In genomic region chr3:42839616-42840015, GRCh38 we compare ENCODE assay signal across 9 cellular contexts. TPM values are rescaled to one million over a fixed set of nuclear protein-coding genes. Genes with fewer than 3 reads are reported as not detected.
DNase-seq lines count a peak whose midpoint lies in the region; ATAC-seq and TF ChIP-seq lines count a peak whose summit lies in the region.
"Had no signal": no experiment of that assay in that cellular context is flagged by ENCODE, and none has a peak within 500 bp of the region (broad histone marks: within the 10 kb centered on the region; RNA-seq: fewer than 3 reads in every experiment).

No MANE protein-coding gene starts in this region.

- H3K4me3 Mint-ChIP-seq in CD4-positive, alpha-beta memory T cell, result no peak overlapping the region
- no peak overlapping the region for H3K4me3 Mint-ChIP-seq in activated CD4-positive, alpha-beta memory T cell treated with anti-CD3 and anti-CD28 coated beads for 36 hours
- H3K4me3 Mint-ChIP-seq in neural crest cell, result no peak overlapping the region
- H3K4me3 Mint-ChIP-seq: activated naive CD4-positive, alpha-beta T cell treated with anti-CD3 and anti-CD28 coated beads, Interleukin-2, amount 50 U/mL, for 24 hours had no signal

- no peaks in the 10 kb centered on the region for H3K4me1 ChIP-seq in CD4-positive, alpha-beta memory T cell (ENCODE audit: insufficient read depth, low read length)

- CTCF ChIA-PET in CD4-positive, alpha-beta memory T cell (lab: Charles Lee; ENCODE audit: partially characterized antibody), result interaction anchor here (0.8 to 2.8 kb wide), 9 partner anchors 8 to 65 kb away, joined by 3 to 23 read pairs (median 5); no protein-coding TSS in a partner anchor
- CTCF ChIA-PET in activated CD4-positive, alpha-beta memory T cell treated with anti-CD3 and anti-CD28 coated beads for 36 hours (lab: Charles Lee), result interaction anchor here (0.6 to 2.9 kb wide), 12 partner anchors 9 to 232 kb away, joined by 3 to 17 read pairs (median 4); partner anchors contain the start of gene HIGD1A

- H3K27me3 ChIP-seq in CD4-positive, alpha-beta memory T cell (ENCODE audit: insufficient read depth, low read length), result no peaks in the 10 kb centered on the region

- H3K27me3 Mint-ChIP-seq in CD4-positive, alpha-beta memory T cell, result peaks cover 2 to 20% of the 10 kb centered on the region in 2 donors
- peaks cover 3% of the 10 kb centered on the region for H3K27me3 Mint-ChIP-seq in activated CD4-positive, alpha-beta memory T cell treated with anti-CD3 and anti-CD28 coated beads for 36 hours
- H3K27me3 Mint-ChIP-seq in neural crest cell (ENCODE audit: low read depth), result peaks cover 12% of the 10 kb centered on the region
- H3K27me3 Mint-ChIP-seq: activated naive CD4-positive, alpha-beta T cell treated with anti-CD3 and anti-CD28 coated beads, Interleukin-2, amount 50 U/mL, for 24 hours had no signal

- peak; percentile 34 to 52 (median 47) for DNase-seq in CD4-positive, alpha-beta memory T cell
- DNase-seq in NCI-H226 (peak; percentile 39), fibroblast of peridontal ligament (ENCODE audit: extremely low read depth) (peak; percentile 83), neural crest cell (ENCODE audit: low read depth, low spot score) (peak; percentile 35), GM19238 (ENCODE audit: insufficient read length, low spot score) (no peak)
- peak; percentile 25 for DNase-seq in activated CD4-positive, alpha-beta memory T cell treated with anti-CD3 and anti-CD28 coated beads for 36 hours

- no peak overlapping the region for H3K27ac Mint-ChIP-seq in CD4-positive, alpha-beta memory T cell
- no peak overlapping the region for H3K27ac Mint-ChIP-seq in activated CD4-positive, alpha-beta memory T cell treated with anti-CD3 and anti-CD28 coated beads for 36 hours
- no peak overlapping the region for H3K27ac Mint-ChIP-seq in neural crest cell (ENCODE audit: unreplicated experiment)
- H3K27ac Mint-ChIP-seq: activated naive CD4-positive, alpha-beta T cell treated with anti-CD3 and anti-CD28 coated beads, Interleukin-2, amount 50 U/mL, for 24 hours had no signal

- H3K9me3 Mint-ChIP-seq in CD4-positive, alpha-beta memory T cell, result no peaks in the 10 kb centered on the region
- no peaks in the 10 kb centered on the region for H3K9me3 Mint-ChIP-seq in activated CD4-positive, alpha-beta memory T cell treated with anti-CD3 and anti-CD28 coated beads for 36 hours
- no peaks in the 10 kb centered on the region for H3K9me3 Mint-ChIP-seq in neural crest cell
- H3K9me3 Mint-ChIP-seq: activated naive CD4-positive, alpha-beta T cell treated with anti-CD3 and anti-CD28 coated beads, Interleukin-2, amount 50 U/mL, for 24 hours had no signal

- TF ChIP-seq CTCF in neural crest cell (conservative IDR thresholded peaks at IDR 0.05), result peak; percentile 77

- H3K36me3 ChIP-seq in CD4-positive, alpha-beta memory T cell (ENCODE audit: insufficient read depth, low read length), result no peaks in the 10 kb centered on the region

- H3K4me3 ChIP-seq in CD4-positive, alpha-beta memory T cell (ENCODE audit: low read length in 2 of 2), result no peak overlapping the region

- peak; percentile 97 for ATAC-seq in GM18861 (IDR thresholded peaks at IDR 0.05; ENCODE audit: unreplicated experiment)
- ATAC-seq in HG02981 (IDR thresholded peaks at IDR 0.05; ENCODE audit: unreplicated experiment), result peak; percentile 94

- H3K27ac ChIP-seq in CD4-positive, alpha-beta memory T cell (ENCODE audit: low read depth, low read length), result no peak overlapping the region

- H3K4me1 Mint-ChIP-seq in CD4-positive, alpha-beta memory T cell, result no peaks in the 10 kb centered on the region
- no peaks in the 10 kb centered on the region for H3K4me1 Mint-ChIP-seq in activated CD4-positive, alpha-beta memory T cell treated with anti-CD3 and anti-CD28 coated beads for 36 hours (ENCODE audit: low read depth)
- H3K4me1 Mint-ChIP-seq in neural crest cell, result no peaks in the 10 kb centered on the region
- H3K4me1 Mint-ChIP-seq: activated naive CD4-positive, alpha-beta T cell treated with anti-CD3 and anti-CD28 coated beads, Interleukin-2, amount 50 U/mL, for 24 hours had no signal

- H3K9me3 ChIP-seq in CD4-positive, alpha-beta memory T cell (ENCODE audit: control insufficient read depth in 1 of 2, low read length in 2 of 2), result no peaks in the 10 kb centered on the region

- H3K36me3 Mint-ChIP-seq in CD4-positive, alpha-beta memory T cell, result no peaks in the 10 kb centered on the region
- no peaks in the 10 kb centered on the region for H3K36me3 Mint-ChIP-seq in activated CD4-positive, alpha-beta memory T cell treated with anti-CD3 and anti-CD28 coated beads for 36 hours
- no peaks in the 10 kb centered on the region for H3K36me3 Mint-ChIP-seq in neural crest cell (ENCODE audit: low read depth)
- H3K36me3 Mint-ChIP-seq: activated naive CD4-positive, alpha-beta T cell treated with anti-CD3 and anti-CD28 coated beads, Interleukin-2, amount 50 U/mL, for 24 hours had no signal

- intact Hi-C loops in CD4-positive, alpha-beta memory T cell (cut with micrococcal nuclease), result loop anchor here (1.0 kb wide), 1 partner anchor 58 kb away; no protein-coding TSS in a partner anchor
- intact Hi-C loops in activated CD4-positive, alpha-beta memory T cell treated with anti-CD3 and anti-CD28 coated beads for 36 hours (cut with micrococcal nuclease), result loop anchor here (2.0 kb wide), 1 partner anchor 59 kb away; no protein-coding TSS in a partner anchor

- POLR2A ChIA-PET in CD4-positive, alpha-beta memory T cell (lab: Charles Lee; ENCODE audit: partially characterized antibody), result interaction anchor here (1.1 kb wide), 1 partner anchor 60 kb away, joined by 4 read pairs; no protein-coding TSS in a partner anchor
- POLR2A ChIA-PET in activated CD4-positive, alpha-beta memory T cell treated with anti-CD3 and anti-CD28 coated beads for 36 hours (lab: Charles Lee), result interaction anchor here (0.6 kb wide), 1 partner anchor 278 kb away, joined by 3 read pairs; no protein-coding TSS in a partner anchor

RNA-seq across cellular contexts. Expression of gene ACKR2, which starts 30.4 kb away (rescaled TPM):
- under 1 TPM; 0.28 to 0.49 TPM for total RNA-seq in CD4-positive, alpha-beta memory T cell
- not detected for polyA plus RNA-seq in CD4-positive, alpha-beta memory T cell
- total RNA-seq in activated CD4-positive, alpha-beta memory T cell treated with anti-CD3 and anti-CD28 coated beads for 36 hours, result under 1 TPM; 0.44 to 0.74 TPM
- 0.20 and 0.56 TPM in 2 replicates for total RNA-seq in neural crest cell

RNA-seq across cellular contexts. Expression of gene HIGD1A, which starts 35.3 kb away (rescaled TPM):
- total RNA-seq in CD4-positive, alpha-beta memory T cell, result 10 to 100 TPM; 24.3 to 26.7 TPM
- 100 to 1,000 TPM in 1 of 2 donors, 10 to 100 TPM in 1; 91.3 to 157 TPM for polyA plus RNA-seq in CD4-positive, alpha-beta memory T cell
- 10 to 100 TPM; 63.7 to 68.4 TPM for total RNA-seq in activated CD4-positive, alpha-beta memory T cell treated with anti-CD3 and anti-CD28 coated beads for 36 hours
- 82.4 and 85.2 TPM in 2 replicates for total RNA-seq in neural crest cell

RNA-seq across cellular contexts. Expression of gene CYP8B1, which starts 36.1 kb away (rescaled TPM):
- total RNA-seq in CD4-positive, alpha-beta memory T cell, result not detected
- polyA plus RNA-seq in CD4-positive, alpha-beta memory T cell, result not detected
- total RNA-seq in activated CD4-positive, alpha-beta memory T cell treated with anti-CD3 and anti-CD28 coated beads for 36 hours, result not detected
- total RNA-seq in neural crest cell, result not detected in 2 replicates
